In the genomic region with DNA sequence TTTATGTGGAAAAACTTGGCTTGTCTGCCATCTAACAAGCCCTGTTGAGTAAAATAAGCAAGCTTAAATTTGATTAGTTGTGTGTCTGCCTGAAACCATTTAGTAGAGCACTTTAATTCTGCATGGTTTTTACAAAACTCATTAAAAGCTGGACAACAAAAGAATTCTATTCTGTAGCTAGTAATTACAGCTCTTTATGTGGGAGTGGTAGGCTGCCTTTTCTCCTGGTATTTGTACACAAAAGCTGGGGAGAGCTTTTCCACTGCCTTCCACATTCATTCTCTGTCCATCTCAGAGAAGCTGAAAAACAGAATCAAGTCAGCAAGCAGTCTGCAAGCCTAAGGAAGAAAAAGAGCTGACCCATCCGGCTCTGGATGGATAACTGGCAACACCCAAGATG, we compare ENCODE assay signal across 8 cellular contexts. TPM values are rescaled to one million over a fixed set of nuclear protein-coding genes. Genes with fewer than 3 reads are reported as not detected.
A peak's percentile ranks its signal among the peaks of the same experiment; 100 is the strongest.
DNase-seq lines count a peak whose midpoint lies in the region; ATAC-seq and TF ChIP-seq lines count a peak whose summit lies in the region.

No MANE protein-coding gene starts in this region.

- peak overlapping the region; percentile 68 to 100 (median 92) for H3K4me3 ChIP-seq in heart right ventricle
- H3K4me3 ChIP-seq in astrocyte of the spinal cord (ENCODE audit: low read depth, low read length) = peak overlapping the region; percentile 76
- peak overlapping the region; percentile 82 for H3K4me3 ChIP-seq in lower lobe of right lung
- peak overlapping the region; percentile 96 to 99 for H3K4me3 ChIP-seq in aorta (ENCODE audit: low read length in 2 of 2)

- DNase-seq in heart right ventricle (no peak), left ventricle myocardium superior (no peak), astrocyte of the spinal cord (ENCODE audit: low read depth, low spot score) (peak; percentile 44), lower lobe of right lung (no peak), aorta (no peak), posterior vena cava (ENCODE audit: low spot score) (no peak)
- no peak for DNase-seq in activated CD4-positive, CD25-positive, alpha-beta regulatory T cell (lab: John Stamatoyannopoulos, UW)

- H3K27ac ChIP-seq in heart right ventricle = peak overlapping the region; percentile 91 to 99 (median 98)
- peak overlapping the region; percentile 98 for H3K27ac ChIP-seq in lower lobe of right lung
- H3K27ac ChIP-seq in aorta (ENCODE audit: low read depth in 1 of 2, low read length in 2 of 2) = peak overlapping the region; percentile 18 to 58

- H3K36me3 ChIP-seq in heart right ventricle (peaks cover 0 to 46% (median 8%) of the 10 kb centered on the region in 9 donors), lower lobe of right lung (peaks cover 44% of the 10 kb centered on the region), aorta (ENCODE audit: control insufficient read depth in 1 of 2, insufficient read depth in 2 of 2, low read length in 1 of 2) (no peaks in the 10 kb centered on the region)

- H3K9me3 ChIP-seq in heart right ventricle (no peaks in the 10 kb centered on the region), lower lobe of right lung (no peaks in the 10 kb centered on the region), aorta (ENCODE audit: control insufficient read depth, low read length) (no peaks in the 10 kb centered on the region)

- no peaks in the 10 kb centered on the region for H3K27me3 ChIP-seq in heart right ventricle
- no peaks in the 10 kb centered on the region for H3K27me3 ChIP-seq in lower lobe of right lung (ENCODE audit: low read depth)
- no peaks in the 10 kb centered on the region for H3K27me3 ChIP-seq in aorta (ENCODE audit: control insufficient read depth in 1 of 2, insufficient read depth in 2 of 2, low read length in 1 of 2)

- intact Hi-C loops in heart right ventricle (cut with DNase I) = loop anchor here (2.0 to 10.0 kb wide), 18 partner anchors 65 to 319 kb away; a partner anchor contains a TSS
- intact Hi-C loops in left ventricle myocardium superior (cut with micrococcal nuclease) = loop anchor here (10.0 kb wide), 3 partner anchors 63 to 317 kb away; no protein-coding TSS in a partner anchor
- intact Hi-C loops in lower lobe of right lung (cut with DNase I) = no loop called here
- intact Hi-C loops in aorta (cut with DNase I) = loop anchor here (5.0 to 10.0 kb wide), 6 partner anchors 40 to 320 kb away; no protein-coding TSS in a partner anchor
- intact Hi-C loops in posterior vena cava (cut with DNase I) = loop anchor here (10.0 kb wide), 2 partner anchors 53 to 327 kb away; no protein-coding TSS in a partner anchor

- TF ChIP-seq CTCF in heart right ventricle (IDR thresholded peaks at IDR 0.05) = no peak
- no peak for TF ChIP-seq CTCF in astrocyte of the spinal cord (IDR thresholded peaks at IDR 0.05; ENCODE audit: low read depth, low read length)
- no peak for TF ChIP-seq CTCF in lower lobe of right lung (IDR thresholded peaks at IDR 0.05)

- in situ Hi-C loops in astrocyte of the spinal cord (cut with HindIII; ENCODE audit: low sequenced_read_pairs) = loop anchor here (25.0 kb wide), 1 partner anchor 130 kb away; no protein-coding TSS in a partner anchor

- ATAC-seq in heart right ventricle (no peak), left ventricle myocardium superior (no peak), lower lobe of right lung (no peak), aorta (ENCODE audit: low FRiP score) (no peak), HG03108 (IDR thresholded peaks at IDR 0.05; ENCODE audit: unreplicated experiment) (no peak)

- WGBS in heart right ventricle, 2 donors = 14 to 19% methylated on average over 1 of the region's 1 CpG
- WGBS in aorta, 2 donors = 3% methylated on average over 1 of the region's 1 CpG

- peaks cover 0 to 58% (median 33%) of the 10 kb centered on the region in 9 donors for H3K4me1 ChIP-seq in heart right ventricle
- H3K4me1 ChIP-seq in lower lobe of right lung = peaks cover 66% of the 10 kb centered on the region
- peaks cover 2 to 12% of the 10 kb centered on the region in 2 donors for H3K4me1 ChIP-seq in aorta (ENCODE audit: control insufficient read depth in 1 of 2, insufficient read depth in 2 of 2, low read length in 2 of 2)

RNA-seq across cellular contexts. Expression of a gene that starts 1.8 kb away (rescaled TPM):
- total RNA-seq in heart right ventricle (10 to 100 TPM; 27.5 to 81.5 (median 46.5) TPM), left ventricle myocardium superior (43.8 TPM), lower lobe of right lung (160 TPM), aorta (100 to 1,000 TPM; 145 to 232 TPM), posterior vena cava (10 to 100 TPM; 87.3 to 92.3 TPM)
- polyA plus RNA-seq in heart right ventricle (10 to 100 TPM; 26.2 to 33.9 TPM), aorta (10 to 100 TPM; 40.2 to 76.8 TPM)

Comparison
In these comparisons a context has a peak if more than half of its experiments do, and no peak if none do; other contexts are left out.
1. H3K27ac ChIP-seq: peak in every context shown above with its lines; median percentile 98 in heart right ventricle; 98 in lower lobe of right lung; 38 in aorta.